In the genomic region with DNA sequence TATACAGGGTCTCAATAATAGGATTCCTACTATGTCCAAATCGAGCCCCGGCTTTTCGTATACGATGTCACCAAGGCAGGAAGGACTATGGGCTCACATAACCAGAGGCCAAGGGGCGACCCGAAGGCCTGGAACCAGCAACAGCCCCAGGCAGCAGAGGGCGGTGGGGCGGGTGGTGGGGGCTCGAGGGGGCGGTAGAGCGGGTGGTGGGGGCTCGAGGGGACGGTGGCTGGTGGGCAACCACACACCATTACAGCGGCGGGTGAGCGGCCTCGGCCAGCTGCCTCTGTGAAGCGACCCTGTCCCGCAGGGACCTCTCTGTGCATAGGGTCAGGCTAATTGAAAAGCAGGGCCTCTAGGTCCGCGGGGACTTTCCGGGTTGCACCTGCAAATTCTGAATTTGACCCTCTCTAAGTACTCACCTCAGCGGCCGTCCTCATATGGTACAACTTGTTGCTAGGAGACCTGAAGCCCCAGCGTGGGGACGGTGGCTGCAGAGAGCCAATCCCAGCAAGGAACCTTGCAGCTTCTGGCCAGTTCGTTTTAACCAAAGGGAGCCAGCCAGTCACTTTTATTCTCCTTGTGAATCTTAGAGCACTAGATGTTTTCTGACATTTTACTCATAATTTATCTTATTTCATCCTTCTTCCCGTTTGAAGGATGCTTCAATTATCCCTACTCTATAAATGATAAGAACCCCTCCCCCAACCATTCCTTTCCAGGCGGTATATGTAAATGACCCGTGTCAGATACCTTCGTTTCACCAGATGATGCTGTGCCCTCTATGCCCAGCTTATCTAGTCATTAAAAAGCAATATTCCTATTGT, we compare ENCODE assay signal across 8 cellular contexts. TPM values are rescaled to one million over a fixed set of nuclear protein-coding genes. Genes with fewer than 3 reads are reported as not detected.
DNase-seq lines count a peak whose midpoint lies in the region; ATAC-seq, FAIRE-seq and TF ChIP-seq lines count a peak whose summit lies in the region.

Gene NME5 (minus strand): TSS at position 480 of the 827 bp plus-strand sequence. CDS start 648 bp downstream, outside the sequence.

- TF ChIP-seq EP300 in GM12878 (IDR thresholded peaks at IDR 0.05; ENCODE audit: borderline replicate concordance in 1 of 2, control insufficient read depth in 1 of 2, low read depth in 2 of 2, low read length in 2 of 2), result no peak

- POLR2A ChIA-PET in GM12878 (lab: Charles Lee), result no interaction called here
- POLR2A ChIA-PET in RWPE1 (lab: Yijun Ruan, JAX; ENCODE audit: low non-redundant PET), result no interaction called here

- 15% methylated on average over 25 of the region's 31 CpGs for WGBS in GM12878 (ENCODE audit: insufficient coverage, insufficient replicate concordance, low lambda C conversion rate, missing lambda C conversion rate)

- no peak within 1 kb of the TSS for H3K4me3 Mint-ChIP-seq in effector memory CD8-positive, alpha-beta T cell
- no peak within 1 kb of the TSS for H3K4me3 Mint-ChIP-seq in activated T-helper 1 cell treated with anti-CD3 and anti-CD28 coated beads, Interleukin-12 subunit alpha, Interleukin-12 subunit beta, Interleukin-2, Interleukin-4 antibody, amounts not matched to agents 30 ng/mL and 10 ng/mL and 1 ng/mL, durations not matched to agents 14 hours and 24 hours and 36 hours

- peak within 1 kb of the TSS; percentile 87 for H2AFZ ChIP-seq in GM12878 (ENCODE audit: control insufficient read depth, low read depth, low read length)

- no peak for TF ChIP-seq CTCF in GM12878 (IDR thresholded peaks at IDR 0.05 in 2 of 3, conservative IDR thresholded peaks at IDR 0.05 in 1 of 3; ENCODE audit: control insufficient read depth in 2 of 3, extremely low read depth in 1 of 3, insufficient read depth in 1 of 3, low read depth in 3 of 3, low read length in 3 of 3)
- TF ChIP-seq CTCF in RWPE1 (conservative IDR thresholded peaks at IDR 0.05; ENCODE audit: low read depth), result no peak

- ATAC-seq in GM12878, result peak; percentile 96
- no peak for ATAC-seq in effector memory CD8-positive, alpha-beta T cell (replicated peaks)

- H3K4me2 ChIP-seq in GM12878 (ENCODE audit: control insufficient read depth, insufficient read depth), result peak within 1 kb of the TSS; percentile 68

- no peak within 1 kb of the TSS for H3K9ac ChIP-seq in GM12878 (ENCODE audit: control insufficient read depth, insufficient read depth, low read length)

- no peak within 1 kb of the TSS for H3K27ac Mint-ChIP-seq in effector memory CD8-positive, alpha-beta T cell
- no peak within 1 kb of the TSS for H3K27ac Mint-ChIP-seq in activated T-helper 1 cell treated with anti-CD3 and anti-CD28 coated beads, Interleukin-12 subunit alpha, Interleukin-12 subunit beta, Interleukin-2, Interleukin-4 antibody, amounts not matched to agents 30 ng/mL and 10 ng/mL and 1 ng/mL, durations not matched to agents 14 hours and 24 hours and 36 hours

- H3K36me3 Mint-ChIP-seq in effector memory CD8-positive, alpha-beta T cell (ENCODE audit: insufficient read depth), result peaks cover 2% of the 10 kb centered on the region
- H3K36me3 Mint-ChIP-seq in activated T-helper 1 cell treated with anti-CD3 and anti-CD28 coated beads, Interleukin-12 subunit alpha, Interleukin-12 subunit beta, Interleukin-2, Interleukin-4 antibody, amounts not matched to agents 30 ng/mL and 10 ng/mL and 1 ng/mL, durations not matched to agents 14 hours and 24 hours and 36 hours (ENCODE audit: low read depth), result no peaks in the 10 kb centered on the region

- intact Hi-C loops in GM12878 (cut with micrococcal nuclease; ENCODE audit: unreplicated experiment), result loop anchor here (10.0 kb wide), 1 partner anchor 514 kb away; no protein-coding TSS in a partner anchor
- intact Hi-C loops in activated T-helper 1 cell treated with anti-CD3 and anti-CD28 coated beads, Interleukin-12 subunit alpha, Interleukin-12 subunit beta, Interleukin-2, Interleukin-4 antibody, amounts not matched to agents 30 ng/mL and 10 ng/mL and 1 ng/mL, durations not matched to agents 14 hours and 24 hours and 36 hours (cut with micrococcal nuclease), result loop anchor here (10.0 kb wide), 1 partner anchor 234 kb away; no protein-coding TSS in a partner anchor

- H3K79me2 ChIP-seq in GM12878 (ENCODE audit: control insufficient read depth, insufficient read depth, low read length), result no peaks in the 10 kb centered on the region

- DNase-seq in NCI-H1105 treated with DMSO at 0.1 percent for 48 hours (lab: John Stamatoyannopoulos, UW), result peak; percentile 71
- DNase-seq in GM12878 (ENCODE audit: low read depth, low spot score), result peak; percentile 5
- DNase-seq in hippocampal formation (lab: John Stamatoyannopoulos, UW), result peak; percentile 54 to 59
- DNase-seq in putamen (ENCODE audit: low spot score), result peak; percentile 67
- DNase-seq in effector memory CD8-positive, alpha-beta T cell, result no peak
- no peak for DNase-seq in activated T-helper 1 cell treated with anti-CD3 and anti-CD28 coated beads, Interleukin-12 subunit alpha, Interleukin-12 subunit beta, Interleukin-2, Interleukin-4 antibody, amounts not matched to agents 30 ng/mL and 10 ng/mL and 1 ng/mL, durations not matched to agents 14 hours and 24 hours and 36 hours (ENCODE audit: low spot score)
- DNase-seq in RWPE1 (ENCODE audit: low spot score), result no peak

- SMC1A ChIA-PET in GM12878 (lab: Charles Lee; ENCODE audit: uncharacterized antibody, unreplicated experiment), result interaction anchor here (1.3 kb wide), 1 partner anchor 10 kb away, joined by 5 read pairs; no protein-coding TSS in a partner anchor

- no peaks in the 10 kb centered on the region for H4K20me1 ChIP-seq in GM12878 (ENCODE audit: control insufficient read depth, insufficient read depth)

- FAIRE-seq in GM12878 (lab: Jason Lieb, UNC), result no peak

- no peak for TF ChIP-seq RAD21 in GM12878 (IDR thresholded peaks at IDR 0.05; ENCODE audit: insufficient read depth, low read depth, low read length)

- CTCF ChIA-PET in GM12878 (lab: Yijun Ruan, JAX), result interaction anchor here (1.6 to 1.9 kb wide), 2 partner anchors 62 to 104 kb away, joined by 8 read pairs; no protein-coding TSS in a partner anchor
- CTCF ChIA-PET in RWPE1 (lab: Yijun Ruan, JAX), result interaction anchor here (0.5 to 1.4 kb wide), 3 partner anchors 62 to 396 kb away, joined by 3 to 7 read pairs (median 4); no protein-coding TSS in a partner anchor

- BruUV-seq in GM12878 (replicated peaks; lab: Mats Ljungman, UMichigan), result no TSS peak

- no peaks in the 10 kb centered on the region for H3K27me3 ChIP-seq in GM12878 (replicated peaks in 1 of 2; ENCODE audit: control insufficient read depth in 2 of 2, insufficient read depth in 2 of 2, low read length in 1 of 2)

- no peaks in the 10 kb centered on the region for H3K4me1 Mint-ChIP-seq in effector memory CD8-positive, alpha-beta T cell (ENCODE audit: low read depth in 2 of 2)
- H3K4me1 Mint-ChIP-seq in activated T-helper 1 cell treated with anti-CD3 and anti-CD28 coated beads, Interleukin-12 subunit alpha, Interleukin-12 subunit beta, Interleukin-2, Interleukin-4 antibody, amounts not matched to agents 30 ng/mL and 10 ng/mL and 1 ng/mL, durations not matched to agents 14 hours and 24 hours and 36 hours (ENCODE audit: low read depth), result no peaks in the 10 kb centered on the region

- in situ Hi-C loops in GM12878 (cut with MboI), result loop anchor here (10.0 kb wide), 3 partner anchors 54 to 474 kb away; partner anchors contain the start of gene WNT8A

- H3K36me3 ChIP-seq in GM12878 (ENCODE audit: control insufficient read depth in 2 of 2, insufficient read depth in 2 of 2, low read length in 1 of 2), result no peaks in the 10 kb centered on the region

- H3K9me3 ChIP-seq in GM12878 (replicated peaks; ENCODE audit: control insufficient read depth, insufficient read depth, low read length), result no peaks in the 10 kb centered on the region

- H3K27me3 Mint-ChIP-seq in effector memory CD8-positive, alpha-beta T cell, result peaks cover 24 to 38% of the 10 kb centered on the region in 2 donors
- H3K27me3 Mint-ChIP-seq in activated T-helper 1 cell treated with anti-CD3 and anti-CD28 coated beads, Interleukin-12 subunit alpha, Interleukin-12 subunit beta, Interleukin-2, Interleukin-4 antibody, amounts not matched to agents 30 ng/mL and 10 ng/mL and 1 ng/mL, durations not matched to agents 14 hours and 24 hours and 36 hours (ENCODE audit: insufficient read depth), result peaks cover 12% of the 10 kb centered on the region

- no peaks in the 10 kb centered on the region for H3K9me3 Mint-ChIP-seq in effector memory CD8-positive, alpha-beta T cell
- no peaks in the 10 kb centered on the region for H3K9me3 Mint-ChIP-seq in activated T-helper 1 cell treated with anti-CD3 and anti-CD28 coated beads, Interleukin-12 subunit alpha, Interleukin-12 subunit beta, Interleukin-2, Interleukin-4 antibody, amounts not matched to agents 30 ng/mL and 10 ng/mL and 1 ng/mL, durations not matched to agents 14 hours and 24 hours and 36 hours

- H3K4me3 ChIP-seq in GM08714 (ENCODE audit: low read length) (peak within 1 kb of the TSS; percentile 50; the same call in 1 of the 2 replicates), GM12878 (peak within 1 kb of the TSS; percentile 71)

- H3K27ac ChIP-seq in GM12878 (ENCODE audit: control insufficient read depth, insufficient read depth), result no peak within 1 kb of the TSS
- H3K27ac ChIP-seq in RWPE1, result no peak within 1 kb of the TSS

- no peak for TF ChIP-seq POLR2A in GM12878 (IDR thresholded peaks at IDR 0.05; ENCODE audit: low read depth, low read length)

- H3K4me1 ChIP-seq in GM12878 (ENCODE audit: control insufficient read depth, insufficient read depth, low read length), result no peaks in the 10 kb centered on the region

- RAD21 ChIA-PET in GM12878 (lab: Charles Lee; ENCODE audit: unreplicated experiment), result interaction anchor here (1.2 to 1.4 kb wide), 2 partner anchors 61 to 360 kb away, joined by 3 to 4 read pairs; no protein-coding TSS in a partner anchor

RNA-seq across cellular contexts. Expression of gene NME5, which starts in this region (rescaled TPM):
- total RNA-seq in GM12878 (2013; cell fraction: nucleolus; rRNA removed), result not detected in 2 replicates
- total RNA-seq in GM12878 (2014; rRNA removed) (0.33 TPM in 1 of 2 replicates, not detected in the other), GM12878 (2014; rRNA removed; fragmentation: Illumina TruSeq; extraction: Trizol) (not detected in 2 replicates), GM12878 (2021) (not detected in 2 replicates)
- not detected for polyA plus RNA-seq in GM12878 (2011; ENCODE audit: low read depth)
- polyA plus RNA-seq in GM12878 (2011; rRNA removed) (0.14 TPM in 1 of 2 replicates, not detected in the other), GM12878 (2014; fragmentation: Illumina TruSeq; extraction: Trizol) (not detected in 2 replicates), GM12878 (2014; fragmentation: Nextera tagmentation; extraction: Ambion mirVana) (under 1 TPM in 1 of 2 experiments, not detected in 1; 0.22 TPM), GM12878 (2014; rRNA removed) (0.09 TPM in 1 of 2 replicates, not detected in the other), GM12878 (2016; fragmentation: Nextera tagmentation; extraction: Ambion mirVana) (under 1 TPM in 1 of 2 experiments, not detected in 1; 0.52 TPM)
- not detected in 2 replicates for polyA plus RNA-seq in GM12878 (2011; cell fraction: cytosol; rRNA removed)
- polyA plus RNA-seq in GM12878 (2011; cell fraction: nucleus; rRNA removed), result not detected in 2 replicates
- 0.19 TPM in 1 of 2 replicates, not detected in the other for polyA plus RNA-seq in GM12878 (2012)
- not detected in 2 replicates for polyA minus RNA-seq in GM12878 (2011; rRNA and poly(A)+ RNA removed)
- not detected in 2 replicates for polyA minus RNA-seq in GM12878 (2011; cell fraction: cytosol; rRNA and poly(A)+ RNA removed)
- polyA minus RNA-seq in GM12878 (2011; cell fraction: nucleus; rRNA and poly(A)+ RNA removed), result not detected in 2 replicates
- total RNA-seq in activated T-helper 1 cell treated with anti-CD3 and anti-CD28 coated beads, Interleukin-12 subunit alpha, Interleukin-12 subunit beta, Interleukin-2, Interleukin-4 antibody, amounts not matched to agents 30 ng/mL and 10 ng/mL and 1 ng/mL, durations not matched to agents 14 hours and 24 hours and 36 hours, result not detected in 2 replicates

Comparison
In these comparisons a context has a peak if more than half of its experiments do, and no peak if none do; other contexts are left out.
1. Peak in DNase-seq, ATAC-seq, H3K4me3 ChIP-seq and H3K4me2 ChIP-seq in GM12878; RNA of the gene not detected or under 1 TPM.
2. DNase-seq: peak in NCI-H1105 treated with DMSO at 0.1 percent for 48 hours (single experiment), hippocampal formation (2 of 2) and putamen (single experiment); none in effector memory CD8-positive, alpha-beta T cell (0 of 3), activated T-helper 1 cell treated with anti-CD3 and anti-CD28 coated beads, Interleukin-12 subunit alpha, Interleukin-12 subunit beta, Interleukin-2, Interleukin-4 antibody, amounts not matched to agents 30 ng/mL and 10 ng/mL and 1 ng/mL, durations not matched to agents 14 hours and 24 hours and 36 hours (single experiment) and RWPE1 (single experiment).